In genomic region chr2:10750610-10751009, GRCh38 we compare ENCODE assay signal across 23 cellular contexts. TPM values are rescaled to one million over a fixed set of nuclear protein-coding genes. Genes with fewer than 3 reads are reported as not detected.
A peak's percentile ranks its signal among the peaks of the same experiment; 100 is the strongest.
DNase-seq lines count a peak whose midpoint lies in the region; ATAC-seq, FAIRE-seq and TF ChIP-seq lines count a peak whose summit lies in the region.
"Had no signal": no experiment of that assay in that cellular context is flagged by ENCODE, and none has a peak within 500 bp of the region (broad histone marks: within the 10 kb centered on the region; RNA-seq: fewer than 3 reads in every experiment).

No MANE protein-coding gene starts in this region.

- H3K14ac ChIP-seq in H1 (ENCODE audit: insufficient read length), result no peak overlapping the region

- no peak overlapping the region for H2AFZ ChIP-seq in H1 (ENCODE audit: low read length)

- H2BK12ac ChIP-seq in H1 (ENCODE audit: low read depth, low read length), result no peak overlapping the region

- H3K27me3 ChIP-seq in BLaER1 (no peaks in the 10 kb centered on the region), H1 (replicated peaks in 1 of 4; ENCODE audit: control insufficient read depth in 3 of 4, extremely low read depth in 1 of 4, insufficient read depth in 3 of 4, low read length in 3 of 4) (no peaks in the 10 kb centered on the region)
- H3K27me3 ChIP-seq in naive thymus-derived CD4-positive, alpha-beta T cell (ENCODE audit: control insufficient read depth in 2 of 2, insufficient read depth in 2 of 2, low read length in 2 of 2), result no peaks in the 10 kb centered on the region
- H3K27me3 ChIP-seq: cardiac muscle cell had no signal

- H3K27ac ChIP-seq in BLaER1 (no peak overlapping the region), H1 (ENCODE audit: low read depth, low read length) (no peak overlapping the region)
- H3K27ac ChIP-seq in naive thymus-derived CD4-positive, alpha-beta T cell (ENCODE audit: low read depth, low read length), result no peak overlapping the region
- H3K27ac ChIP-seq: C4-2B, cardiac muscle cell, skin epidermis had no signal

- TF ChIP-seq CTCF in H1 (IDR thresholded peaks at IDR 0.05; ENCODE audit: control extremely low read depth in 1 of 3, insufficient read depth in 1 of 3, low read depth in 1 of 3, low read length in 3 of 3), result no peak

- H3K79me1 ChIP-seq in H1 (ENCODE audit: low read depth, low read length), result no peaks in the 10 kb centered on the region

- H3K4me2 ChIP-seq in BLaER1, result peak overlapping the region; percentile 46
- H3K4me2 ChIP-seq in H1 (ENCODE audit: insufficient read depth in 1 of 2, low read depth in 2 of 2, low read length in 2 of 2), result no peak overlapping the region

- no peak overlapping the region for H4K91ac ChIP-seq in H1 (replicated peaks; ENCODE audit: insufficient read length, low read length)

- POLR2A ChIA-PET in H1 (lab: Charles Lee; ENCODE audit: partially characterized antibody), result interaction anchor here (0.7 to 1.4 kb wide), 2 partner anchors 13 to 29 kb away, joined by 3 to 4 read pairs; no protein-coding TSS in a partner anchor
- POLR2A ChIA-PET in activated CD8-positive, alpha-beta T cell treated with anti-CD3 and anti-CD28 coated beads, Interleukin-2, amount 10 ng/mL, durations not matched to agents 7 days and 5 days (lab: Charles Lee), result no interaction called here
- POLR2A ChIA-PET in naive thymus-derived CD4-positive, alpha-beta T cell (lab: Charles Lee), result no interaction called here

- H3K9me3 Mint-ChIP-seq in activated CD8-positive, alpha-beta T cell treated with anti-CD3 and anti-CD28 coated beads, Interleukin-2, amount 10 ng/mL, durations not matched to agents 7 days and 5 days (ENCODE audit: insufficient read depth), result no peaks in the 10 kb centered on the region
- no peaks in the 10 kb centered on the region for H3K9me3 Mint-ChIP-seq in naive thymus-derived CD4-positive, alpha-beta T cell
- H3K9me3 Mint-ChIP-seq: activated naive CD8-positive, alpha-beta T cell treated with anti-CD3 and anti-CD28 coated beads, Interleukin-2, amount 50 U/mL, for 24 hours; activated T-helper 17 cell treated with anti-CD3 and anti-CD28 coated beads, Interleukin-2, amount 50 U/mL, for 72 hours; nephron had no signal

- no peak for FAIRE-seq in H1 (lab: Jason Lieb, UNC)

- H2BK20ac ChIP-seq in H1 (ENCODE audit: low read length), result no peak overlapping the region

- no peak overlapping the region for H3K23ac ChIP-seq in H1 (ENCODE audit: insufficient read length)

- no peak overlapping the region for H3K4me3 Mint-ChIP-seq in activated CD8-positive, alpha-beta T cell treated with anti-CD3 and anti-CD28 coated beads, Interleukin-2, amount 10 ng/mL, durations not matched to agents 7 days and 5 days
- H3K4me3 Mint-ChIP-seq in naive thymus-derived CD4-positive, alpha-beta T cell, result no peak overlapping the region
- H3K4me3 Mint-ChIP-seq: activated naive CD8-positive, alpha-beta T cell treated with anti-CD3 and anti-CD28 coated beads, Interleukin-2, amount 50 U/mL, for 24 hours; activated T-helper 17 cell treated with anti-CD3 and anti-CD28 coated beads, Interleukin-2, amount 50 U/mL, for 72 hours; nephron had no signal

- H3K4ac ChIP-seq in H1 (replicated peaks; ENCODE audit: insufficient read length, low read depth, low read length), result no peak overlapping the region

- no peak overlapping the region for H2BK15ac ChIP-seq in H1 (ENCODE audit: low read length)

- intact Hi-C loops in naive thymus-derived CD4-positive, alpha-beta T cell (cut with micrococcal nuclease), result no loop called here

- no peak overlapping the region for H3K27ac Mint-ChIP-seq in activated CD8-positive, alpha-beta T cell treated with anti-CD3 and anti-CD28 coated beads, Interleukin-2, amount 10 ng/mL, durations not matched to agents 7 days and 5 days
- H3K27ac Mint-ChIP-seq in naive thymus-derived CD4-positive, alpha-beta T cell, result no peak overlapping the region
- H3K27ac Mint-ChIP-seq: activated naive CD8-positive, alpha-beta T cell treated with anti-CD3 and anti-CD28 coated beads, Interleukin-2, amount 50 U/mL, for 24 hours; activated T-helper 17 cell treated with anti-CD3 and anti-CD28 coated beads, Interleukin-2, amount 50 U/mL, for 72 hours; nephron had no signal

- peaks cover 10% of the 10 kb centered on the region for H3K27me3 Mint-ChIP-seq in activated CD8-positive, alpha-beta T cell treated with anti-CD3 and anti-CD28 coated beads, Interleukin-2, amount 10 ng/mL, durations not matched to agents 7 days and 5 days (ENCODE audit: low read depth)
- peaks cover 0 to 11% (median 0%) of the 10 kb centered on the region in 5 donors for H3K27me3 Mint-ChIP-seq in naive thymus-derived CD4-positive, alpha-beta T cell
- H3K27me3 Mint-ChIP-seq: activated T-helper 17 cell treated with anti-CD3 and anti-CD28 coated beads, Interleukin-2, amount 50 U/mL, for 72 hours had no signal

- H4K8ac ChIP-seq in H1 (ENCODE audit: extremely low read depth, insufficient read depth, low read length), result no peak overlapping the region

- TF ChIP-seq EP300 in H1 (IDR thresholded peaks at IDR 0.05; ENCODE audit: borderline replicate concordance in 1 of 2, low read depth in 2 of 2, low read length in 2 of 2), result no peak

- H3K4me3 ChIP-seq in BLaER1 (no peak overlapping the region), H1 (ENCODE audit: extremely low read depth in 1 of 4, insufficient read depth in 2 of 4, low read depth in 3 of 4, low read length in 4 of 4) (no peak overlapping the region)
- no peak overlapping the region for H3K4me3 ChIP-seq in naive thymus-derived CD4-positive, alpha-beta T cell (ENCODE audit: low read length)
- H3K4me3 ChIP-seq: cardiac muscle cell, GM12878, skin epidermis had no signal

- H3K4me1 ChIP-seq in BLaER1 (peaks cover 21% of the 10 kb centered on the region), H1 (replicated peaks in 1 of 4; ENCODE audit: control insufficient read depth in 3 of 4, insufficient read depth in 4 of 4, low read length in 3 of 4) (no peaks in the 10 kb centered on the region)
- no peaks in the 10 kb centered on the region for H3K4me1 ChIP-seq in naive thymus-derived CD4-positive, alpha-beta T cell (ENCODE audit: control insufficient read depth in 2 of 2, insufficient read depth in 2 of 2, low read length in 2 of 2)

- peak; percentile 12 for DNase-seq in M059J (ENCODE audit: low read depth)
- DNase-seq in SIG-M5 treated with dmso at 0.1 percent for 504 hours (lab: John Stamatoyannopoulos, UW; ENCODE audit: unreplicated experiment), result peak; percentile 82
- no peak for DNase-seq in H1 (ENCODE audit: low read depth in 1 of 2, low spot score in 2 of 2)
- no peak for DNase-seq in activated CD8-positive, alpha-beta T cell treated with anti-CD3 and anti-CD28 coated beads, Interleukin-2, amount 10 ng/mL, durations not matched to agents 7 days and 5 days
- no peak for DNase-seq in activated gamma-delta T cell treated with Interleukin-2 at 50 U/mL for 16 hours
- DNase-seq in naive thymus-derived CD4-positive, alpha-beta T cell, result no peak
- DNase-seq: activated naive CD8-positive, alpha-beta T cell treated with anti-CD3 and anti-CD28 coated beads, Interleukin-2, amount 50 U/mL, for 24 hours; DMS153; NCI-H1092; NCI-H2029 treated with DMSO at 0.1 percent for 48 hours; NCI-H446 treated with DMSO at 0.1 percent for 48 hours; SHP77; stimulated activated CD4-positive, alpha-beta T cell treated with anti-CD3 and anti-CD28 coated beads, Interleukin-2, amount 100 ng/mL, for 48 hours had no signal

- no peaks in the 10 kb centered on the region for H3K9me3 ChIP-seq in BLaER1
- no peaks in the 10 kb centered on the region for H3K9me3 ChIP-seq in H1 (ENCODE audit: insufficient read depth in 2 of 2, low read depth in 1 of 2, low read length in 1 of 2)
- no peaks in the 10 kb centered on the region for H3K9me3 ChIP-seq in naive thymus-derived CD4-positive, alpha-beta T cell (ENCODE audit: control insufficient read depth in 2 of 3, low read length in 3 of 3)

- CTCF ChIA-PET in H1 (lab: Charles Lee; ENCODE audit: partially characterized antibody), result interaction anchor here (1.1 kb wide), 1 partner anchor 13 kb away, joined by 3 read pairs; no protein-coding TSS in a partner anchor
- CTCF ChIA-PET in activated CD8-positive, alpha-beta T cell treated with anti-CD3 and anti-CD28 coated beads, Interleukin-2, amount 10 ng/mL, durations not matched to agents 7 days and 5 days (lab: Charles Lee), result no interaction called here
- CTCF ChIA-PET in naive thymus-derived CD4-positive, alpha-beta T cell (lab: Charles Lee), result no interaction called here

- H3K36me3 Mint-ChIP-seq in activated CD8-positive, alpha-beta T cell treated with anti-CD3 and anti-CD28 coated beads, Interleukin-2, amount 10 ng/mL, durations not matched to agents 7 days and 5 days (ENCODE audit: low read depth), result no peaks in the 10 kb centered on the region
- H3K36me3 Mint-ChIP-seq in naive thymus-derived CD4-positive, alpha-beta T cell, result peaks cover 0 to 1% (median 0%) of the 10 kb centered on the region in 5 donors

- no peak overlapping the region for H2BK5ac ChIP-seq in H1 (ENCODE audit: low read depth, low read length)

- no peak overlapping the region for H3K18ac ChIP-seq in H1 (ENCODE audit: extremely low read depth, low read length)

- WGBS in H1 (ENCODE audit: extremely low coverage in 1 of 2, insufficient coverage in 1 of 2, insufficient read length in 1 of 2, insufficient replicate concordance in 2 of 2, low coverage in 1 of 2, low lambda C conversion rate in 2 of 2, missing lambda C conversion rate in 1 of 2), 2 experiments, result 88% methylated on average over 6 of the region's 6 CpGs; no CpG with 5 or more reads in 1 of the 2 experiments

- H3K9ac ChIP-seq in BLaER1, result no peak overlapping the region
- H3K9ac ChIP-seq in H1 (replicated peaks in 1 of 4; ENCODE audit: extremely low read depth in 1 of 4, low read depth in 3 of 4, low read length in 3 of 4), result no peak overlapping the region

- no peak for ATAC-seq in activated CD8-positive, alpha-beta T cell treated with anti-CD3 and anti-CD28 coated beads, Interleukin-2, amount 10 ng/mL, durations not matched to agents 7 days and 5 days
- no peak for ATAC-seq in GM21423 (IDR thresholded peaks at IDR 0.05; ENCODE audit: unreplicated experiment)
- ATAC-seq in naive thymus-derived CD4-positive, alpha-beta T cell, result no peak
- ATAC-seq: activated naive CD8-positive, alpha-beta T cell treated with anti-CD3 and anti-CD28 coated beads, Interleukin-2, amount 50 U/mL, for 24 hours; activated T-helper 17 cell treated with anti-CD3 and anti-CD28 coated beads, Interleukin-2, amount 50 U/mL, for 72 hours; GM12878 had no signal

- H4K5ac ChIP-seq in H1 (ENCODE audit: insufficient read length, low read depth, low read length), result no peak overlapping the region

- no peaks in the 10 kb centered on the region for H3K23me2 ChIP-seq in H1 (ENCODE audit: low read depth, low read length)

- TF ChIP-seq RAD21 in H1 (IDR thresholded peaks at IDR 0.05 in 1 of 2, conservative IDR thresholded peaks at IDR 0.05 in 1 of 2; ENCODE audit: low read depth in 2 of 2, low read length in 2 of 2), result no peak

- H3K36me3 ChIP-seq in BLaER1 (no peaks in the 10 kb centered on the region), H1 (ENCODE audit: control insufficient read depth in 2 of 4, insufficient read depth in 4 of 4, low read length in 3 of 4) (no peaks in the 10 kb centered on the region)
- no peaks in the 10 kb centered on the region for H3K36me3 ChIP-seq in naive thymus-derived CD4-positive, alpha-beta T cell (ENCODE audit: control insufficient read depth in 2 of 3, insufficient read depth in 3 of 3, low read length in 3 of 3)
- H3K36me3 ChIP-seq: cardiac muscle cell had no signal

- no peak overlapping the region for H2AK5ac ChIP-seq in H1 (ENCODE audit: low read depth, low read length)

- no peak overlapping the region for H3K56ac ChIP-seq in H1 (replicated peaks; ENCODE audit: insufficient read length, low read depth, low read length)

- TF ChIP-seq POLR2A in H1 (IDR thresholded peaks at IDR 0.05; ENCODE audit: control extremely low read depth in 1 of 2, low read depth in 2 of 2, low read length in 2 of 2), result no peak

- H3K4me1 Mint-ChIP-seq in activated CD8-positive, alpha-beta T cell treated with anti-CD3 and anti-CD28 coated beads, Interleukin-2, amount 10 ng/mL, durations not matched to agents 7 days and 5 days (ENCODE audit: low read depth), result no peaks in the 10 kb centered on the region
- peaks cover 0 to 2% (median 0%) of the 10 kb centered on the region in 7 donors for H3K4me1 Mint-ChIP-seq in naive thymus-derived CD4-positive, alpha-beta T cell

- H4K20me1 ChIP-seq in BLaER1 (no peaks in the 10 kb centered on the region), H1 (replicated peaks in 1 of 2; ENCODE audit: control insufficient read depth in 1 of 2, insufficient read depth in 2 of 2, low read length in 2 of 2) (no peaks in the 10 kb centered on the region)

- H2BK120ac ChIP-seq in H1 (replicated peaks; ENCODE audit: low read depth, low read length), result no peak overlapping the region

- no peaks in the 10 kb centered on the region for H3K79me2 ChIP-seq in H1 (ENCODE audit: control insufficient read depth in 1 of 2, insufficient read depth in 2 of 2, low read length in 2 of 2)

RNA-seq across cellular contexts. Expression of gene ATP6V1C2, which starts 29.2 kb away (rescaled TPM):
- 0.37 TPM in 1 of 2 replicates, not detected in the other for total RNA-seq in M059J (2014; rRNA removed; shearing (Covaris generic))
- total RNA-seq in H1 (2021; fragmentation: NEBNext Ultra II Directional; extraction: Animal tissue kit (Norgen Biotek cat#: 25700)), result 0.63 and 0.74 TPM in 2 replicates
- 0.29 and 0.36 TPM in 2 replicates for polyA plus RNA-seq in H1 (2011; rRNA removed)
- polyA plus RNA-seq in H1 (2011; cell fraction: cytosol; rRNA removed), result 0.41 TPM
- polyA plus RNA-seq in H1 (2011; cell fraction: nucleus; rRNA removed), result 1.5 TPM
- 1.7 to 2.8 TPM (median 1.8 TPM) in 4 replicates for polyA plus RNA-seq in H1 (2012, experiment 1 of 2)
- polyA plus RNA-seq in H1 (2012, experiment 2 of 2), result 0.39 TPM
- 0.47 TPM for polyA plus RNA-seq in H1 (2013, experiment 1 of 2)
- polyA plus RNA-seq in H1 (2013, experiment 2 of 2), result 0.74 TPM
- 0.22 and 0.28 TPM in 2 replicates for polyA minus RNA-seq in H1 (2011; rRNA and poly(A)+ RNA removed)
- not detected for polyA minus RNA-seq in H1 (2011; cell fraction: cytosol; rRNA and poly(A)+ RNA removed)
- 0.90 TPM for polyA minus RNA-seq in H1 (2011; cell fraction: nucleus; rRNA and poly(A)+ RNA removed)
- not detected for total RNA-seq in activated CD8-positive, alpha-beta T cell treated with anti-CD3 and anti-CD28 coated beads, Interleukin-2, amount 10 ng/mL, durations not matched to agents 7 days and 5 days
- not detected for total RNA-seq in naive thymus-derived CD4-positive, alpha-beta T cell
- not detected for polyA plus RNA-seq in naive thymus-derived CD4-positive, alpha-beta T cell
- total RNA-seq: A673; activated T-helper 17 cell treated with anti-CD3 and anti-CD28 coated beads, Interleukin-2, amount 50 U/mL, for 72 hours; epithelial cell of proximal tubule had no signal

Comparison
In these comparisons a context has a peak if more than half of its experiments do, and no peak if none do; other contexts are left out.
1. DNase-seq: peak in M059J (single experiment) and SIG-M5 treated with dmso at 0.1 percent for 504 hours (single experiment); none in H1 (0 of 2), activated CD8-positive, alpha-beta T cell treated with anti-CD3 and anti-CD28 coated beads, Interleukin-2, amount 10 ng/mL, durations not matched to agents 7 days and 5 days (single experiment), activated gamma-delta T cell treated with Interleukin-2 at 50 U/mL for 16 hours (single experiment) and naive thymus-derived CD4-positive, alpha-beta T cell (0 of 9).